In genomic region chr9:116387934-116388714, GRCh38 we compare ENCODE assay signal across 11 cellular contexts.
DNase-seq lines count a peak whose midpoint lies in the region; ATAC-seq and TF ChIP-seq lines count a peak whose summit lies in the region.
"Had no signal": no experiment of that assay in that cellular context is flagged by ENCODE, and none has a peak within 500 bp of the region (broad histone marks: within the 10 kb centered on the region; RNA-seq: fewer than 3 reads in every experiment).

No MANE protein-coding gene starts in this region.

- TF ChIP-seq CTCF in foreskin keratinocyte (conservative IDR thresholded peaks at IDR 0.05), result no peak

- no peak overlapping the region for H3K4me3 ChIP-seq in MG63

- H3K36me3 ChIP-seq in MG63, result no peaks in the 10 kb centered on the region
- H3K36me3 ChIP-seq: BE2C had no signal

- DNase-seq in foreskin keratinocyte (peak; percentile 48 to 65), MG63 (no peak), foreskin melanocyte (no peak), mucosa of gallbladder (ENCODE audit: low spot score) (no peak)
- DNase-seq: activated B cell treated with CpG ODN at 0.5 μM for 24 hours, BE2C had no signal

- H3K27ac ChIP-seq in foreskin keratinocyte, result no peak overlapping the region

- ATAC-seq in GM18511 (IDR thresholded peaks at IDR 0.05; ENCODE audit: unreplicated experiment) (peak; percentile 69), GM21786 (IDR thresholded peaks at IDR 0.05; ENCODE audit: unreplicated experiment) (peak; percentile 54), HG03432 (IDR thresholded peaks at IDR 0.05; ENCODE audit: unreplicated experiment) (peak; percentile 57), foreskin keratinocyte (peak; percentile 6), GM21723 (IDR thresholded peaks at IDR 0.05; ENCODE audit: unreplicated experiment) (no peak)
- ATAC-seq: sciatic nerve had no signal

- peaks cover 27% of the 10 kb centered on the region for H3K4me1 ChIP-seq in foreskin keratinocyte
- H3K4me1 ChIP-seq: BE2C had no signal

- H3K9me3 ChIP-seq in MG63, result no peaks in the 10 kb centered on the region
- H3K9me3 ChIP-seq: BE2C had no signal

- no peaks in the 10 kb centered on the region for H3K27me3 ChIP-seq in foreskin keratinocyte
- H3K27me3 ChIP-seq in MG63, result no peaks in the 10 kb centered on the region
- H3K27me3 ChIP-seq: BE2C had no signal

Comparison
In these comparisons a context has a peak if more than half of its experiments do, and no peak if none do; other contexts are left out.
1. DNase-seq: peak in foreskin keratinocyte (2 of 2); none in MG63 (single experiment), foreskin melanocyte (single experiment) and mucosa of gallbladder (single experiment).